23 cellular contexts compared by ENCODE assay signal in genomic region chr5:27474395-27474794, GRCh38.
A peak's percentile ranks its signal among the peaks of the same experiment; 100 is the strongest.
DNase-seq lines count a peak whose midpoint lies in the region; ATAC-seq, FAIRE-seq and TF ChIP-seq lines count a peak whose summit lies in the region.
"Had no signal": no experiment of that assay in that cellular context is flagged by ENCODE, and none has a peak within 500 bp of the region (broad histone marks: within the 10 kb centered on the region; RNA-seq: fewer than 3 reads in every experiment).

No MANE protein-coding gene starts in this region.

- no peak overlapping the region for H3K4ac ChIP-seq in mesenchymal stem cell (ENCODE audit: low read depth in 1 of 2, low read length in 2 of 2)

- H2BK5ac ChIP-seq in mesenchymal stem cell (ENCODE audit: low read depth, low read length, poor library complexity, severe bottlenecking), result no peak overlapping the region

- H3K9ac ChIP-seq in HUES64 (ENCODE audit: low read depth, low read length) (peak overlapping the region; percentile 98), mesenchymal stem cell (ENCODE audit: low read length) (peak overlapping the region; percentile 59)

- H3K18ac ChIP-seq in mesenchymal stem cell (ENCODE audit: low read depth in 1 of 2, low read length in 2 of 2), result no peak overlapping the region

- no peak overlapping the region for H4K8ac ChIP-seq in mesenchymal stem cell (ENCODE audit: low read length)

- peak; percentile 5 for DNase-seq in bronchial epithelial cell (ENCODE audit: low read depth)
- no peak for DNase-seq in mesenchymal stem cell
- no peak for DNase-seq in D721Med (ENCODE audit: insufficient read length, low spot score)
- no peak for DNase-seq in NCI-H2029 (lab: John Stamatoyannopoulos, UW)
- DNase-seq: activated CD4-positive, alpha-beta T cell treated with anti-CD3 and anti-CD28 coated beads for 48 hours; CD4-positive, alpha-beta T cell; dermis blood vessel endothelial cell; DMS153; foreskin keratinocyte; MG63; NCI-H1436 treated with DMSO at 0.1 percent for 48 hours; NCI-H774; nephron progenitor cell; PC-9; posterior cingulate gyrus; SHP77 treated with DMSO at 0.1 percent for 48 hours; stimulated activated CD4-positive, alpha-beta T cell treated with anti-CD3 and anti-CD28 coated beads, Interleukin-2, amount 100 ng/mL, for 24 hours; stimulated activated naive B cell treated with anti-CD40 and anti-IgM and Interleukin-4, amounts not matched to agents 10 μg/mL and 1 μg/mL and 100 μg/mL, for 72 hours had no signal

- H3K4me1 ChIP-seq in HUES64 (ENCODE audit: insufficient read depth, low read length) (peaks cover 7% of the 10 kb centered on the region), mesenchymal stem cell (ENCODE audit: control insufficient read depth, insufficient read depth, low read depth, low read length) (no peaks in the 10 kb centered on the region)
- H3K4me1 ChIP-seq: foreskin keratinocyte had no signal

- H3K4me3 ChIP-seq in GM08714 (ENCODE audit: low read length), result peak overlapping the region; percentile 41; the same call in 1 of the 2 replicates
- H3K4me3 ChIP-seq in HUES64 (ENCODE audit: low read length), result peak overlapping the region; percentile 74
- H3K4me3 ChIP-seq in bronchial epithelial cell (ENCODE audit: low read depth, low read length), result no peak overlapping the region
- peak overlapping the region in 1 of 2 experiments; percentile 68 for H3K4me3 ChIP-seq in mesenchymal stem cell (ENCODE audit: insufficient read depth in 1 of 2, low read depth in 1 of 2, low read length in 2 of 2)
- H3K4me3 ChIP-seq: MG63, PC-9 had no signal

- FAIRE-seq in bronchial epithelial cell (lab: Jason Lieb, UNC) (no peak), D721Med (lab: Jason Lieb, UNC) (no peak)

- no peak overlapping the region for H2BK15ac ChIP-seq in mesenchymal stem cell (ENCODE audit: low read depth, poor library complexity, severe bottlenecking)

- no peak for ATAC-seq in HG02840 (IDR thresholded peaks at IDR 0.05; ENCODE audit: low FRiP score, unreplicated experiment)
- no peak for ATAC-seq in HG03439 (IDR thresholded peaks at IDR 0.05; ENCODE audit: unreplicated experiment)
- ATAC-seq: foreskin keratinocyte; HCT116; stimulated activated naive B cell treated with anti-CD40 and anti-IgM and Interleukin-4, amounts not matched to agents 10 μg/mL and 1 μg/mL and 100 μg/mL, for 72 hours had no signal

- H3K23ac ChIP-seq in mesenchymal stem cell (ENCODE audit: low read length in 2 of 2), result no peak overlapping the region

- peaks cover 46% of the 10 kb centered on the region for H3K36me3 ChIP-seq in HUES64 (ENCODE audit: insufficient read depth, low read length)
- no peaks in the 10 kb centered on the region for H3K36me3 ChIP-seq in bronchial epithelial cell (ENCODE audit: control insufficient read depth, insufficient read depth, low read length)
- H3K36me3 ChIP-seq in mesenchymal stem cell (ENCODE audit: control insufficient read depth in 1 of 2, insufficient read depth in 2 of 2, low read depth in 1 of 2, low read length in 2 of 2), result peaks cover 0 to 4% of the 10 kb centered on the region in 2 experiments
- H3K36me3 ChIP-seq: MG63 had no signal

- no peak for TF ChIP-seq CTCF in bronchial epithelial cell (IDR thresholded peaks at IDR 0.05; ENCODE audit: insufficient read depth, low read length, severe bottlenecking)
- TF ChIP-seq CTCF in D721Med (IDR thresholded peaks at IDR 0.05; ENCODE audit: insufficient read depth, missing control alignments), result no peak

- H3K4me2 ChIP-seq in mesenchymal stem cell (ENCODE audit: low read length, poor library complexity, severe bottlenecking), result no peak overlapping the region
- H3K4me2 ChIP-seq: PC-9 had no signal

- H2BK12ac ChIP-seq in mesenchymal stem cell (ENCODE audit: low read length in 2 of 2), result no peak overlapping the region

- no peaks in the 10 kb centered on the region for H3K79me1 ChIP-seq in mesenchymal stem cell (replicated peaks; ENCODE audit: low read length, poor library complexity, severe bottlenecking)

- H4K91ac ChIP-seq in mesenchymal stem cell (ENCODE audit: low read length), result no peak overlapping the region

- H2BK120ac ChIP-seq in mesenchymal stem cell (ENCODE audit: low read depth, low read length), result no peak overlapping the region

- H3K9me3 ChIP-seq in HUES64 (ENCODE audit: insufficient read depth, low read depth, low read length), result peaks cover 42% of the 10 kb centered on the region
- peaks cover 17% of the 10 kb centered on the region for H3K9me3 ChIP-seq in mesenchymal stem cell (ENCODE audit: control insufficient read depth, low read length)

- H2AK5ac ChIP-seq in mesenchymal stem cell (ENCODE audit: low read length, severe bottlenecking), result no peak overlapping the region

- no peak overlapping the region for H3K27ac ChIP-seq in HUES64 (ENCODE audit: low read depth, low read length)
- H3K27ac ChIP-seq in mesenchymal stem cell (ENCODE audit: low read length, poor library complexity, severe bottlenecking), result no peak overlapping the region
- H3K27ac ChIP-seq: foreskin keratinocyte, PC-9 had no signal

- H3K27me3 ChIP-seq in HUES64 (ENCODE audit: insufficient read depth, low read length), result no peaks in the 10 kb centered on the region
- no peaks in the 10 kb centered on the region for H3K27me3 ChIP-seq in bronchial epithelial cell (ENCODE audit: control insufficient read depth, insufficient read depth, low read length)
- H3K27me3 ChIP-seq in mesenchymal stem cell (ENCODE audit: control insufficient read depth in 1 of 2, insufficient read depth in 1 of 2, low read length in 2 of 2), result no peaks in the 10 kb centered on the region
- H3K27me3 ChIP-seq: foreskin keratinocyte, MG63 had no signal

- no peak overlapping the region for H3K14ac ChIP-seq in mesenchymal stem cell (ENCODE audit: low read length in 2 of 2)

- no peak overlapping the region for H2AFZ ChIP-seq in mesenchymal stem cell (ENCODE audit: low read depth, low read length)
- H2AFZ ChIP-seq: PC-9 had no signal
